ENCODE assay signal across 33 cellular contexts in the genomic region with DNA sequence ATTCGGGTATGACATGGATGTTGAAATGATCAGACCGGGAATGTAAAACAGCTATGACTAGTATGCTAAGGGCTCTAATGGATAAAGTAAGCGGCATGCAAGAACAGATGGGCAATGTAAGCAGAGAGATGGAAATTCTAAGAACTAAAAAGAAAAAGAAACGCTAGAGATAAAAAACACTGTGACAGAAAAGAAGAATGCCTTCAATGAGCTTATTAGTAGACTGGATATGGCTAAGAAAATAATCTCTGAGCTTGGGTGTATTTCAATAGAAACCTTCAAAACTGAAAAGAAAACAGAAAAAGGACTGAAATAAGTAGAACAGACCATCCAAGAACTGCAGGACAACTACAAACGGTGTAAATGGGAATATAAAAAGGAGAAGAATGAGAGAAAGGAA.
"Had no signal": no experiment of that assay in that cellular context is flagged by ENCODE, and none has a peak within 500 bp of the region (broad histone marks: within the 10 kb centered on the region; RNA-seq: fewer than 3 reads in every experiment).

No MANE protein-coding gene starts in this region.

- H3K36me3 ChIP-seq: adrenal gland, ascending aorta, breast epithelium, cardiac muscle cell, colonic mucosa, esophagus squamous epithelium, gastrocnemius medialis, heart left ventricle had no signal

- H3K9me3 ChIP-seq: adrenal gland, ascending aorta, breast epithelium, colonic mucosa, esophagus squamous epithelium, gastrocnemius medialis, heart left ventricle had no signal

- H3K27ac Mint-ChIP-seq: activated CD4-positive, alpha-beta memory T cell treated with anti-CD3 and anti-CD28 coated beads for 36 hours; activated CD4-positive, alpha-beta T cell treated with anti-CD3 and anti-CD28 coated beads for 36 hours; activated CD4-positive, alpha-beta T cell treated with anti-CD3 and anti-CD28 coated beads, Interleukin-2, amount 10 ng/mL, durations not matched to agents 24 days and 14 days; activated CD8-positive, alpha-beta memory T cell treated with anti-CD3 and anti-CD28 coated beads, Interleukin-2, amount 10 ng/mL, durations not matched to agents 7 days and 5 days; activated CD8-positive, alpha-beta T cell treated with anti-CD3 and anti-CD28 coated beads, Interleukin-2, amount 10 ng/mL, durations not matched to agents 7 days and 5 days; activated naive CD4-positive, alpha-beta T cell treated with anti-CD3 and anti-CD28 coated beads for 36 hours; activated naive CD4-positive, alpha-beta T cell treated with anti-CD3 and anti-CD28 coated beads, Interleukin-2, amount 50 U/mL, for 24 hours; activated naive CD8-positive, alpha-beta T cell treated with anti-CD3 and anti-CD28 coated beads for 36 hours; activated naive CD8-positive, alpha-beta T cell treated with anti-CD3 and anti-CD28 coated beads, Interleukin-2, amount 50 U/mL, for 24 hours; activated T-helper 1 cell treated with anti-CD3 and anti-CD28 coated beads, Interleukin-12 subunit alpha, Interleukin-12 subunit beta, Interleukin-2, Interleukin-4 antibody, amounts not matched to agents 30 ng/mL and 10 ng/mL and 1 ng/mL, durations not matched to agents 14 hours and 24 hours and 36 hours; activated T-helper 2 cell treated with anti-CD3 and anti-CD28 coated beads, Interferon-gamma antibody, Interleukin-2, Interleukin-4, amounts not matched to agents 10 μg/mL and 5 μg/mL and 100 μg/mL, durations not matched to agents 14 hours and 24 hours and 36 hours; brain had no signal

- H3K9me3 Mint-ChIP-seq: activated naive CD4-positive, alpha-beta T cell treated with anti-CD3 and anti-CD28 coated beads, Interleukin-2, amount 50 U/mL, for 24 hours; activated T-helper 2 cell treated with anti-CD3 and anti-CD28 coated beads, Interferon-gamma antibody, Interleukin-2, Interleukin-4, amounts not matched to agents 10 μg/mL and 5 μg/mL and 100 μg/mL, durations not matched to agents 14 hours and 24 hours and 36 hours had no signal

- H3K4me3 ChIP-seq: adrenal gland, ascending aorta, breast epithelium, cardiac muscle cell, colonic mucosa, esophagus squamous epithelium, gastrocnemius medialis, heart left ventricle had no signal

- H3K4me1 Mint-ChIP-seq: activated CD4-positive, alpha-beta T cell treated with anti-CD3 and anti-CD28 coated beads for 36 hours; activated CD8-positive, alpha-beta memory T cell treated with anti-CD3 and anti-CD28 coated beads, Interleukin-2, amount 10 ng/mL, durations not matched to agents 7 days and 5 days; activated naive CD4-positive, alpha-beta T cell treated with anti-CD3 and anti-CD28 coated beads, Interleukin-2, amount 50 U/mL, for 24 hours; activated naive CD8-positive, alpha-beta T cell treated with anti-CD3 and anti-CD28 coated beads for 36 hours; activated naive CD8-positive, alpha-beta T cell treated with anti-CD3 and anti-CD28 coated beads, Interleukin-2, amount 50 U/mL, for 24 hours had no signal

- H3K36me3 Mint-ChIP-seq: activated CD4-positive, alpha-beta memory T cell treated with anti-CD3 and anti-CD28 coated beads for 36 hours; activated CD8-positive, alpha-beta memory T cell treated with anti-CD3 and anti-CD28 coated beads, Interleukin-2, amount 10 ng/mL, durations not matched to agents 7 days and 5 days; activated naive CD8-positive, alpha-beta T cell treated with anti-CD3 and anti-CD28 coated beads for 36 hours; brain had no signal

- DNase-seq: activated CD4-positive, alpha-beta memory T cell treated with anti-CD3 and anti-CD28 coated beads for 36 hours; activated CD4-positive, alpha-beta T cell treated with anti-CD3 and anti-CD28 coated beads for 36 hours; activated CD4-positive, alpha-beta T cell treated with anti-CD3 and anti-CD28 coated beads, Interleukin-2, amount 10 ng/mL, durations not matched to agents 24 days and 14 days; activated CD4-positive, CD25-positive, alpha-beta regulatory T cell; activated CD4-positive, CD25-positive, alpha-beta regulatory T cell treated with anti-CD3 and anti-CD28 coated beads, Interleukin-2, amount 50 U/mL, for 72 hours; activated CD8-positive, alpha-beta memory T cell treated with anti-CD3 and anti-CD28 coated beads, Interleukin-2, amount 50 U/mL, for 4 hours; activated CD8-positive, alpha-beta T cell treated with anti-CD3 and anti-CD28 coated beads, Interleukin-2, amount 10 ng/mL, durations not matched to agents 7 days and 5 days; activated effector memory CD4-positive, alpha-beta T cell treated with anti-CD3 and anti-CD28 coated beads, Interleukin-2, amount 50 U/mL, for 16 hours; activated naive CD4-positive, alpha-beta T cell treated with anti-CD3 and anti-CD28 coated beads for 36 hours; activated naive CD8-positive, alpha-beta T cell treated with anti-CD3 and anti-CD28 coated beads for 36 hours; activated naive CD8-positive, alpha-beta T cell treated with anti-CD3 and anti-CD28 coated beads, Interleukin-2, amount 50 U/mL, for 24 hours; activated T-cell treated with anti-CD3 and anti-CD28 coated beads, Interleukin-2, amount 50 U/mL, for 1 hour; activated T-cell treated with anti-CD3 and anti-CD28 coated beads, Interleukin-2, amount 50 U/mL, for 48 hours; adrenal gland; central memory CD4-positive, alpha-beta T cell; cerebellar nuclear complex; colonic mucosa; effector CD8-positive, alpha-beta T cell; esophagus squamous epithelium; foreskin keratinocyte; gastrocnemius medialis; glutamatergic neuron; heart left ventricle; T-helper 2 cell had no signal

- ATAC-seq: activated CD4-positive, alpha-beta T cell treated with anti-CD3 and anti-CD28 coated beads for 36 hours; activated CD8-positive, alpha-beta memory T cell treated with anti-CD3 and anti-CD28 coated beads, Interleukin-2, amount 10 ng/mL, durations not matched to agents 7 days and 5 days; activated CD8-positive, alpha-beta T cell treated with anti-CD3 and anti-CD28 coated beads, Interleukin-2, amount 10 ng/mL, durations not matched to agents 7 days and 5 days; activated naive CD8-positive, alpha-beta T cell treated with anti-CD3 and anti-CD28 coated beads, Interleukin-2, amount 50 U/mL, for 24 hours; foreskin keratinocyte; gastrocnemius medialis; heart left ventricle had no signal

- H3K27me3 ChIP-seq: adrenal gland, ascending aorta, breast epithelium, cardiac muscle cell, colonic mucosa, esophagus squamous epithelium, gastrocnemius medialis had no signal

- H3K4me1 ChIP-seq: adrenal gland, ascending aorta, breast epithelium, colonic mucosa, foreskin keratinocyte, gastrocnemius medialis had no signal

- H3K27ac ChIP-seq: adrenal gland, ascending aorta, breast epithelium, cardiac muscle cell, colonic mucosa, epithelial cell of prostate, esophagus squamous epithelium, foreskin keratinocyte, gastrocnemius medialis, heart left ventricle had no signal

- H3K27me3 Mint-ChIP-seq: activated CD4-positive, alpha-beta T cell treated with anti-CD3 and anti-CD28 coated beads for 36 hours had no signal

- H3K4me3 Mint-ChIP-seq: activated CD4-positive, alpha-beta memory T cell treated with anti-CD3 and anti-CD28 coated beads for 36 hours; activated CD4-positive, alpha-beta T cell treated with anti-CD3 and anti-CD28 coated beads for 36 hours; activated CD4-positive, alpha-beta T cell treated with anti-CD3 and anti-CD28 coated beads, Interleukin-2, amount 10 ng/mL, durations not matched to agents 24 days and 14 days; activated CD8-positive, alpha-beta memory T cell treated with anti-CD3 and anti-CD28 coated beads, Interleukin-2, amount 10 ng/mL, durations not matched to agents 7 days and 5 days; activated CD8-positive, alpha-beta T cell treated with anti-CD3 and anti-CD28 coated beads, Interleukin-2, amount 10 ng/mL, durations not matched to agents 7 days and 5 days; activated naive CD4-positive, alpha-beta T cell treated with anti-CD3 and anti-CD28 coated beads for 36 hours; activated naive CD4-positive, alpha-beta T cell treated with anti-CD3 and anti-CD28 coated beads, Interleukin-2, amount 50 U/mL, for 24 hours; activated naive CD8-positive, alpha-beta T cell treated with anti-CD3 and anti-CD28 coated beads for 36 hours; activated naive CD8-positive, alpha-beta T cell treated with anti-CD3 and anti-CD28 coated beads, Interleukin-2, amount 50 U/mL, for 24 hours; activated T-helper 1 cell treated with anti-CD3 and anti-CD28 coated beads, Interleukin-12 subunit alpha, Interleukin-12 subunit beta, Interleukin-2, Interleukin-4 antibody, amounts not matched to agents 30 ng/mL and 10 ng/mL and 1 ng/mL, durations not matched to agents 14 hours and 24 hours and 36 hours; brain had no signal
